ENCODE assay signal across 8 cellular contexts in genomic region chr19:43619262-43620060, GRCh38. TPM values are rescaled to one million over a fixed set of nuclear protein-coding genes. Genes with fewer than 3 reads are reported as not detected.
DNase-seq lines count a peak whose midpoint lies in the region; FAIRE-seq and TF ChIP-seq lines count a peak whose summit lies in the region.

TSS of gene ZNF428 (minus strand) at chr19:43619629. CDS start at chr19:43614304, 5,325 bp downstream.

- WGBS in H9 (ENCODE audit: extremely low coverage, insufficient read length, low lambda C conversion rate), result no CpG with 5 or more reads among the region's 81 CpGs

- H3K79me1 ChIP-seq in H9 (ENCODE audit: insufficient read depth, low read depth, low read length, poor library complexity, severe bottlenecking), result no peaks in the 10 kb centered on the region

- no peaks in the 10 kb centered on the region for H4K20me1 ChIP-seq in H9 (ENCODE audit: control insufficient read depth, insufficient read depth, insufficient read length)

- no peak within 1 kb of the TSS for H2BK5ac ChIP-seq in H9 (ENCODE audit: insufficient read length, low read length)

- no peak within 1 kb of the TSS for H2BK12ac ChIP-seq in H9 (ENCODE audit: insufficient read length, low read depth, low read length)

- peak within 1 kb of the TSS; percentile 83 to 87 for H3K4me3 Mint-ChIP-seq in H9

- H3K4me3 ChIP-seq in MG63 (peak within 1 kb of the TSS; percentile 72), neuron (ENCODE audit: low read length) (peak within 1 kb of the TSS; percentile 87)

- peak within 1 kb of the TSS; percentile 75 for H3K4me2 ChIP-seq in H9 (ENCODE audit: insufficient read depth, insufficient read length, low read length)

- H3K79me2 ChIP-seq in H9 (ENCODE audit: insufficient read depth, low read length), result no peaks in the 10 kb centered on the region

- no peak within 1 kb of the TSS for H2BK20ac ChIP-seq in H9 (ENCODE audit: low read depth, low read length, poor library complexity, severe bottlenecking)

- peak within 1 kb of the TSS; percentile 46; the same call in 1 of the 2 replicates for H3K4ac ChIP-seq in H9 (ENCODE audit: low read depth, low read length)

- FAIRE-seq in G401.6 (lab: Jason Lieb, UNC), result peak; percentile 94

- H3K36me3 Mint-ChIP-seq in H9 (ENCODE audit: insufficient read depth in 1 of 3, low read depth in 3 of 3), result peaks cover 6 to 16% (median 9%) of the 10 kb centered on the region in 3 experiments; a peak in 6 of 7 replicates

- no peak within 1 kb of the TSS for H2BK15ac ChIP-seq in H9 (ENCODE audit: low read depth, low read length)

- H3K27me3 Mint-ChIP-seq in H9 (ENCODE audit: low read depth), result no peaks in the 10 kb centered on the region

- H3K9ac ChIP-seq in H9 (ENCODE audit: extremely low read depth, insufficient read length, low read length), result peak within 1 kb of the TSS; percentile 79

- H3K23ac ChIP-seq in H9 (ENCODE audit: insufficient read length, low read depth, low read length), result no peak within 1 kb of the TSS

- H3K36me3 ChIP-seq in MG63 (no peaks in the 10 kb centered on the region; the same call in 1 of the 2 replicates), neuron (ENCODE audit: insufficient read depth, low read length) (peaks cover 28% of the 10 kb centered on the region)

- no peaks in the 10 kb centered on the region for H3K27me3 ChIP-seq in H9 (ENCODE audit: insufficient read depth, low read length)
- H3K27me3 ChIP-seq in MG63, result no peaks in the 10 kb centered on the region
- no peaks in the 10 kb centered on the region for H3K27me3 ChIP-seq in neuron (ENCODE audit: insufficient read depth, low read length)

- H3K9me3 ChIP-seq in H9 (ENCODE audit: control insufficient read depth, low read depth, low read length) (no peaks in the 10 kb centered on the region), MG63 (no peaks in the 10 kb centered on the region), neuron (ENCODE audit: low read length) (no peaks in the 10 kb centered on the region)

- H3T11ph ChIP-seq in H9 (ENCODE audit: low read length), result no peak within 1 kb of the TSS

- H2AK5ac ChIP-seq in H9 (ENCODE audit: insufficient read length, low read length), result no peak within 1 kb of the TSS

- H4K5ac ChIP-seq in H9 (ENCODE audit: insufficient read length, low read depth, low read length), result peak within 1 kb of the TSS; percentile 44

- H3K9me3 Mint-ChIP-seq in H9, result no peaks in the 10 kb centered on the region; a peak in 2 of 5 replicates

- H3K27ac ChIP-seq in H9 (ENCODE audit: insufficient read length, low read depth, low read length), result peak within 1 kb of the TSS; percentile 63

- peak within 1 kb of the TSS; percentile 97 for H3K14ac ChIP-seq in H9 (ENCODE audit: insufficient read depth, low read length)

- H3K27ac Mint-ChIP-seq in H9, result peak within 1 kb of the TSS; percentile 99 to 100 (median 100)

- H3K23me2 ChIP-seq in H9 (ENCODE audit: insufficient read length, low read depth, low read length, poor library complexity, severe bottlenecking), result peaks cover 14% of the 10 kb centered on the region

- H3K18ac ChIP-seq in H9 (ENCODE audit: insufficient read length, low read depth, low read length), result peak within 1 kb of the TSS; percentile 98

- H3K4me1 ChIP-seq in H9 (ENCODE audit: insufficient read depth, low read length), result no peaks in the 10 kb centered on the region; the same call in 1 of the 2 replicates
- peaks cover 16% of the 10 kb centered on the region for H3K4me1 ChIP-seq in neuron (ENCODE audit: insufficient read depth, low read length)

- H3K56ac ChIP-seq in H9 (ENCODE audit: insufficient read length, low read depth, low read length), result peak within 1 kb of the TSS; percentile 11

- peak; percentile 95 for DNase-seq in H9
- DNase-seq in MG63, result peak; percentile 90
- DNase-seq in SK-MEL-5 (ENCODE audit: low read depth, low spot score), result peak; percentile 82
- peak; percentile 90 for DNase-seq in activated naive CD4-positive, alpha-beta T cell treated with Interleukin-2 at 50 U/mL for 16 hours
- peak; percentile 89 for DNase-seq in foreskin melanocyte
- peak; percentile 72 for DNase-seq in stromal cell of bone marrow (ENCODE audit: low read depth)

- in situ Hi-C loops in SK-MEL-5 (cut with HindIII; ENCODE audit: low pct_unique_long_range_greater_than_20kb, low sequenced_read_pairs), result no loop called here

- no peak within 1 kb of the TSS for H4K8ac ChIP-seq in H9 (replicated peaks; ENCODE audit: insufficient read length, low read depth, low read length)

- peak within 1 kb of the TSS; percentile 32 for H4K91ac ChIP-seq in H9 (ENCODE audit: insufficient read length, low read depth, low read length)

- H2BK120ac ChIP-seq in H9 (ENCODE audit: low read depth, low read length, poor library complexity, severe bottlenecking), result peak within 1 kb of the TSS; percentile 61

- no peak for TF ChIP-seq CTCF in H9 (conservative IDR thresholded peaks at IDR 0.05)

- peaks cover 22 to 34% of the 10 kb centered on the region in 2 experiments for H3K4me1 Mint-ChIP-seq in H9

- H2AFZ ChIP-seq in H9 (ENCODE audit: low read length) (no peak within 1 kb of the TSS), neuron (ENCODE audit: low read depth, low read length) (peak within 1 kb of the TSS; percentile 2)

RNA-seq across cellular contexts. Expression of gene ZNF428, which starts in this region (rescaled TPM):
- total RNA-seq in H9 (2021), result 30.3 and 31.3 TPM in 2 replicates
- total RNA-seq in MG63 (2014; rRNA removed; shearing (Covaris generic); ENCODE audit: low replicate concordance), result 45.8 and 101 TPM in 2 replicates
- total RNA-seq in SK-MEL-5 (2014; rRNA removed; shearing (Covaris generic)), result 44.6 and 47.2 TPM in 2 replicates
- polyA plus RNA-seq in SK-MEL-5 (2015; cell fraction: cytosol; rRNA removed), result 38.7 and 41.8 TPM in 2 replicates
- polyA plus RNA-seq in SK-MEL-5 (2015; cell fraction: nucleus; rRNA removed), result 12.6 and 16.9 TPM in 2 replicates

Comparison
In these comparisons a context has a peak if more than half of its experiments do, and no peak if none do; other contexts are left out.
1. Peak in every context shown above with its lines: DNase-seq, H3K4me3 ChIP-seq and H3K27ac ChIP-seq.